Comparison of ENCODE assay signal across 1 cellular context in genomic region chr12:48080821-48081220, GRCh38.
TF ChIP-seq lines count a peak whose summit lies in the region.

No MANE protein-coding gene starts in this region.

TF ChIP-seq in IMR-90, 13 proteins besides CTCF, POLR2A, EP300 and RAD21:
- no peak for TF ChIP-seq ELK1 (IDR thresholded peaks at IDR 0.05; ENCODE audit: borderline replicate concordance, low read depth, low read length)
- TF ChIP-seq CHD1 (IDR thresholded peaks at IDR 0.05; ENCODE audit: low read depth, low read length): no peak
TF ChIP-seq in IMR-90: peak in this region for 0.
